ENCODE assay signal across 11 cellular contexts in genomic region chr1:212293579-212293978, GRCh38. TPM values are rescaled to one million over a fixed set of nuclear protein-coding genes. Genes with fewer than 3 reads are reported as not detected.
DNase-seq lines count a peak whose midpoint lies in the region; ATAC-seq, FAIRE-seq and TF ChIP-seq lines count a peak whose summit lies in the region.
"Had no signal": no experiment of that assay in that cellular context is flagged by ENCODE, and none has a peak within 500 bp of the region (broad histone marks: within the 10 kb centered on the region; RNA-seq: fewer than 3 reads in every experiment).

No MANE protein-coding gene starts in this region.

- peaks cover 7% of the 10 kb centered on the region for H3K36me3 Mint-ChIP-seq in central memory CD8-positive, alpha-beta T cell (ENCODE audit: insufficient read depth)

- no peak for FAIRE-seq in frontal cortex (lab: Jason Lieb, UNC)

- no peak overlapping the region for H3K4me3 Mint-ChIP-seq in central memory CD8-positive, alpha-beta T cell

- peak overlapping the region; percentile 9 for H3K27ac Mint-ChIP-seq in central memory CD8-positive, alpha-beta T cell (ENCODE audit: low read depth)

- no peaks in the 10 kb centered on the region for H3K9me3 Mint-ChIP-seq in central memory CD8-positive, alpha-beta T cell
- H3K9me3 Mint-ChIP-seq: naive thymus-derived CD8-positive, alpha-beta T cell had no signal

- no peak overlapping the region for H3K27ac ChIP-seq in C4-2B

- ATAC-seq in central memory CD8-positive, alpha-beta T cell (replicated peaks; ENCODE audit: extremely low read depth, poor library complexity, severe bottlenecking) = no peak
- ATAC-seq: naive thymus-derived CD8-positive, alpha-beta T cell had no signal

- peak; percentile 33 for TF ChIP-seq CTCF in C4-2B (conservative IDR thresholded peaks at IDR 0.05)

- H3K27me3 Mint-ChIP-seq in central memory CD8-positive, alpha-beta T cell = no peaks in the 10 kb centered on the region
- H3K27me3 Mint-ChIP-seq: naive thymus-derived CD8-positive, alpha-beta T cell had no signal

- peaks cover 72% of the 10 kb centered on the region for H3K4me1 Mint-ChIP-seq in central memory CD8-positive, alpha-beta T cell

- DNase-seq in HT1080 (ENCODE audit: low read depth) = peak; percentile 16
- DNase-seq in central memory CD8-positive, alpha-beta T cell (ENCODE audit: low spot score in 2 of 2) = no peak
- DNase-seq in left kidney (ENCODE audit: low read depth, low spot score) = peak; percentile 41
- DNase-seq in SK-N-DZ (ENCODE audit: low spot score) = no peak
- DNase-seq in T1000 (lab: John Stamatoyannopoulos, UW) = no peak
- DNase-seq in nucleus accumbens (lab: John Stamatoyannopoulos, UW) = no peak
- DNase-seq in frontal cortex (ENCODE audit: low spot score in 2 of 2) = no peak
- DNase-seq: activated naive CD4-positive, alpha-beta T cell; DMS79; naive thymus-derived CD8-positive, alpha-beta T cell had no signal

RNA-seq across cellular contexts. Expression of gene PPP2R5A, which starts 8.4 kb away (rescaled TPM):
- 11.3 and 12.3 TPM in 2 replicates for total RNA-seq in HT1080 (2014; rRNA removed; shearing (Covaris generic))
- 12.7 and 15.4 TPM in 2 replicates for polyA plus RNA-seq in HT1080 (2015; cell fraction: cytosol; rRNA removed)
- polyA plus RNA-seq in HT1080 (2015; cell fraction: nucleus; rRNA removed) = 8.7 and 9.3 TPM in 2 replicates
- polyA plus RNA-seq in SK-N-DZ (2014; cell fraction: cytosol; rRNA removed) = 10.5 and 12.3 TPM in 2 replicates
- polyA plus RNA-seq in SK-N-DZ (2014; cell fraction: nucleus; rRNA removed) = 6.0 and 8.1 TPM in 2 replicates
- 22.8 TPM for total RNA-seq in frontal cortex

Comparison
In these comparisons a context has a peak if more than half of its experiments do, and no peak if none do; other contexts are left out.
1. DNase-seq: peak in HT1080 (single experiment) and left kidney (single experiment); none in central memory CD8-positive, alpha-beta T cell (0 of 2), SK-N-DZ (single experiment), T1000 (single experiment), nucleus accumbens (0 of 56) and frontal cortex (0 of 2).